In genomic region chr2:201621293-201621999, GRCh38 we compare ENCODE assay signal across 2 cellular contexts.
TF ChIP-seq lines count a peak whose summit lies in the region.

No MANE protein-coding gene starts in this region.

TF ChIP-seq in SK-N-SH treated with all-trans-retinoic acid at 6 μM for 48 hours, 23 proteins besides CTCF, POLR2A, EP300 and RAD21 (continued from another document):
- TF ChIP-seq CREB5 (CRISPR knock-in tag; IDR thresholded peaks at IDR 0.05; ENCODE audit: low read depth) (no peak), PATZ1 (CRISPR knock-in tag; IDR thresholded peaks at IDR 0.05; ENCODE audit: borderline replicate concordance) (no peak), TCF4 (CRISPR knock-in tag; IDR thresholded peaks at IDR 0.05; ENCODE audit: borderline replicate concordance) (no peak), ZNF8 (CRISPR knock-in tag; IDR thresholded peaks at IDR 0.05) (no peak), CSDC2 (CRISPR knock-in tag; IDR thresholded peaks at IDR 0.05) (no peak), ZFP3 (CRISPR knock-in tag; IDR thresholded peaks at IDR 0.05) (no peak), ISL1 (CRISPR knock-in tag; IDR thresholded peaks at IDR 0.05) (no peak), CSRNP3 (CRISPR knock-in tag; IDR thresholded peaks at IDR 0.05) (no peak)

TF ChIP-seq in SK-N-SH, 30 proteins besides CTCF, POLR2A, EP300 and RAD21 (continued from another document):
- TF ChIP-seq JUND (IDR thresholded peaks at IDR 0.05) (no peak), YY1 (IDR thresholded peaks at IDR 0.05; ENCODE audit: low read depth) (no peak), MEF2A (IDR thresholded peaks at IDR 0.05; ENCODE audit: borderline replicate concordance, low read depth) (no peak), NRF1 (IDR thresholded peaks at IDR 0.05; ENCODE audit: low read depth, low read length) (no peak), POLR2AphosphoS5 (IDR thresholded peaks at IDR 0.05; ENCODE audit: low read depth, low read length) (no peak)
